ENCODE assay signal across 20 cellular contexts in genomic region chr11:17506942-17507341, GRCh38. TPM values are rescaled to one million over a fixed set of nuclear protein-coding genes. Genes with fewer than 3 reads are reported as not detected.
DNase-seq lines count a peak whose midpoint lies in the region; ATAC-seq and TF ChIP-seq lines count a peak whose summit lies in the region.
"Had no signal": no experiment of that assay in that cellular context is flagged by ENCODE, and none has a peak within 500 bp of the region (broad histone marks: within the 10 kb centered on the region; RNA-seq: fewer than 3 reads in every experiment).

No MANE protein-coding gene starts in this region.

- H3K27me3 Mint-ChIP-seq in WTC11 (ENCODE audit: low read depth): no peaks in the 10 kb centered on the region

- H3K36me3 ChIP-seq in gastroesophageal sphincter: no peaks in the 10 kb centered on the region
- H3K36me3 ChIP-seq: neutrophil had no signal

- H3K4me3 ChIP-seq in gastroesophageal sphincter: no peak overlapping the region

- POLR2A ChIA-PET in GM10248 (lab: Yijun Ruan, JAX) (no interaction called here), WTC11 (lab: Charles Lee) (no interaction called here)

- DNase-seq in GM10248 (ENCODE audit: extremely low spot score): peak; percentile 53
- DNase-seq in WTC11 (ENCODE audit: low spot score): no peak
- no peak for DNase-seq in EL
- DNase-seq in middle frontal gyrus (ENCODE audit: extremely low spot score, low spot score): no peak
- DNase-seq in retina: no peak
- DNase-seq: activated CD4-positive, alpha-beta T cell treated with anti-CD3 and anti-CD28 coated beads, Interleukin-2, amount 10 ng/mL, durations not matched to agents 7 days and 5 days; amniotic stem cell; cerebellar nuclear complex; COR-L47; GF-D8; NCI-H1436; NCI-H345; stimulated activated CD4-positive, alpha-beta T cell treated with anti-CD3 and anti-CD28 coated beads, Interleukin-4, amount 100 ng/mL, for 4 hours; T1000 had no signal

- H3K4me1 Mint-ChIP-seq in WTC11: peaks cover 6% of the 10 kb centered on the region
- H3K4me1 Mint-ChIP-seq: activated CD4-positive, alpha-beta T cell treated with anti-CD3 and anti-CD28 coated beads, Interleukin-2, amount 10 ng/mL, durations not matched to agents 7 days and 5 days had no signal

- CTCF ChIA-PET in GM10248 (lab: Yijun Ruan, JAX) (interaction anchor here (0.9 to 7.0 kb wide), 10 partner anchors 7 to 722 kb away, joined by 3 to 110 read pairs (median 5); partner anchors contain the start of gene KCNJ11), WTC11 (lab: Charles Lee) (interaction anchor here (1.0 to 13.3 kb wide), 9 partner anchors 12 to 154 kb away, joined by 3 to 120 read pairs (median 5); partner anchors contain the start of gene KCNJ11)

- peaks cover 0 to 23% (median 7%) of the 10 kb centered on the region in 3 donors for H3K4me1 ChIP-seq in gastroesophageal sphincter

- no peaks in the 10 kb centered on the region for H3K9me3 Mint-ChIP-seq in WTC11
- H3K9me3 Mint-ChIP-seq: activated CD4-positive, alpha-beta T cell treated with anti-CD3 and anti-CD28 coated beads, Interleukin-2, amount 10 ng/mL, durations not matched to agents 7 days and 5 days; memory B cell; type B pancreatic cell had no signal

- TF ChIP-seq POLR2A in gastroesophageal sphincter (IDR thresholded peaks at IDR 0.05): no peak

- no peaks in the 10 kb centered on the region for H3K9me3 ChIP-seq in gastroesophageal sphincter
- H3K9me3 ChIP-seq: neutrophil had no signal

- no peak for TF ChIP-seq CTCF in GM10248 (IDR thresholded peaks at IDR 0.05; ENCODE audit: control extremely low read depth, extremely low read depth, low read depth, missing control alignments)
- no peak for TF ChIP-seq CTCF in WTC11 (IDR thresholded peaks at IDR 0.05)
- no peak for TF ChIP-seq CTCF in gastroesophageal sphincter (IDR thresholded peaks at IDR 0.05)

- ATAC-seq in GM18909 (IDR thresholded peaks at IDR 0.05; ENCODE audit: poor library complexity, unreplicated experiment) (peak; percentile 69), HG02763 (IDR thresholded peaks at IDR 0.05; ENCODE audit: unreplicated experiment) (peak; percentile 57), WTC11 (0 out of 2 replicates have a peak, but pooled peaks have one; percentile 16), gastroesophageal sphincter (no peak)

- H3K36me3 Mint-ChIP-seq in WTC11: no peaks in the 10 kb centered on the region
- H3K36me3 Mint-ChIP-seq: memory B cell, type B pancreatic cell had no signal

- H3K27ac Mint-ChIP-seq in WTC11: no peak overlapping the region
- H3K27ac Mint-ChIP-seq: activated CD4-positive, alpha-beta T cell treated with anti-CD3 and anti-CD28 coated beads, Interleukin-2, amount 10 ng/mL, durations not matched to agents 7 days and 5 days; memory B cell; type B pancreatic cell had no signal

- no peaks in the 10 kb centered on the region for H3K27me3 ChIP-seq in gastroesophageal sphincter

- WGBS in gastroesophageal sphincter (ENCODE audit: low coverage in 1 of 2), 2 donors: 40 to 100% methylated on average over 1 to 2 of the region's 3 CpGs

- TF ChIP-seq EP300 in gastroesophageal sphincter (IDR thresholded peaks at IDR 0.05): no peak

- no peak overlapping the region for H3K4me3 Mint-ChIP-seq in WTC11
- H3K4me3 Mint-ChIP-seq: activated CD4-positive, alpha-beta T cell treated with anti-CD3 and anti-CD28 coated beads, Interleukin-2, amount 10 ng/mL, durations not matched to agents 7 days and 5 days; memory B cell; type B pancreatic cell had no signal

- H3K27ac ChIP-seq in gastroesophageal sphincter: no peak overlapping the region
- H3K27ac ChIP-seq: neutrophil had no signal

TF ChIP-seq in WTC11, 78 proteins besides CTCF, POLR2A, EP300 and RAD21:
- no peak for TF ChIP-seq PREB (CRISPR knock-in tag; IDR thresholded peaks at IDR 0.05; ENCODE audit: borderline replicate concordance)
- TF ChIP-seq ATF3 (CRISPR knock-in tag; conservative IDR thresholded peaks at IDR 0.05): no peak
- no peak for TF ChIP-seq ETV6 (CRISPR knock-in tag; IDR thresholded peaks at IDR 0.05)
- no peak for TF ChIP-seq IRF2 (CRISPR knock-in tag; IDR thresholded peaks at IDR 0.05; ENCODE audit: borderline replicate concordance, low read depth)
- TF ChIP-seq FOXP4 (CRISPR knock-in tag; IDR thresholded peaks at IDR 0.05): no peak
- no peak for TF ChIP-seq MAX (CRISPR knock-in tag; IDR thresholded peaks at IDR 0.05)
- TF ChIP-seq HMGXB4 (CRISPR knock-in tag; IDR thresholded peaks at IDR 0.05): no peak
- TF ChIP-seq MLX (CRISPR knock-in tag; IDR thresholded peaks at IDR 0.05): no peak
- TF ChIP-seq GRHL2 (CRISPR knock-in tag; IDR thresholded peaks at IDR 0.05; ENCODE audit: insufficient replicate concordance, severe bottlenecking): no peak
- no peak for TF ChIP-seq ZNF396 (CRISPR knock-in tag; IDR thresholded peaks at IDR 0.05; ENCODE audit: borderline replicate concordance)
- no peak for TF ChIP-seq ESRRA (CRISPR knock-in tag; IDR thresholded peaks at IDR 0.05; ENCODE audit: borderline replicate concordance)
- no peak for TF ChIP-seq ZNF121 (CRISPR knock-in tag; IDR thresholded peaks at IDR 0.05)

RNA-seq across cellular contexts. Expression of gene ABCC8, which starts 30.3 kb away (rescaled TPM):
- total RNA-seq in WTC11 (2021) (3.9 to 7.3 TPM (median 4.1 TPM) in 3 replicates), gastroesophageal sphincter (1 to 10 TPM in 1 of 4 donors, under 1 TPM in 2, not detected in 1; 0.23 to 1.9 (median 0.62) TPM)
- total RNA-seq: activated CD4-positive, alpha-beta T cell treated with anti-CD3 and anti-CD28 coated beads, Interleukin-2, amount 10 ng/mL, durations not matched to agents 7 days and 5 days had no signal

RNA-seq across cellular contexts. Expression of gene USH1C, which starts 37.3 kb away (rescaled TPM):
- 3.3 to 3.9 TPM (median 3.7 TPM) in 3 replicates for total RNA-seq in WTC11 (2021)
- 1 to 10 TPM in 1 of 4 donors, not detected in 3; 1.1 TPM for total RNA-seq in gastroesophageal sphincter
- total RNA-seq: activated CD4-positive, alpha-beta T cell treated with anti-CD3 and anti-CD28 coated beads, Interleukin-2, amount 10 ng/mL, durations not matched to agents 7 days and 5 days had no signal

RNA-seq across cellular contexts. Expression of gene OTOG, which starts 40.1 kb away (rescaled TPM):
- total RNA-seq in WTC11 (2021) (1.4 to 3.5 TPM (median 2.1 TPM) in 3 replicates), gastroesophageal sphincter (not detected)
- total RNA-seq: activated CD4-positive, alpha-beta T cell treated with anti-CD3 and anti-CD28 coated beads, Interleukin-2, amount 10 ng/mL, durations not matched to agents 7 days and 5 days had no signal
